22 cellular contexts compared by ENCODE assay signal in the genomic region with DNA sequence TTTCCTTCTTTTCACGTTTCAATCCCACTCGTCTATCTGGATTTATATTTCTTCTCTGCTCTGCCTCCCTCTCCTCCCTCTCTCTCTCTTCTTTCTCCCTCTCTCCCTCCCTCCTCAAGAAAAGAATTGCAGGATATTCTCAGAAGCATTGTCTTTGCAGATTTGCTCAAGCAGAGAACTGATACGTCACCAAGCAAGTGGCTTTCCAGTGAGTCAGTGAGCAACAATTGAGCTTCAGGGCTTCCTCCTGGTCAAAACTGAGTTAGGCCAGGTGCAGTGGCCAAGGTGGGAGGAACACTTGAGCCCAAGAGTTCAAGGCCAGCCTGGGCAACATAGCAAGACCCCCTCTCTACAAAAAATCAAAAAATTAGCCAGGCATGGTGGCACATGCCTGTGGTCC.
"Had no signal": no experiment of that assay in that cellular context is flagged by ENCODE, and none has a peak within 500 bp of the region (broad histone marks: within the 10 kb centered on the region; RNA-seq: fewer than 3 reads in every experiment).

No MANE protein-coding gene starts in this region.

- FAIRE-seq: keratinocyte had no signal

- H3K36me3 ChIP-seq: esophagus squamous epithelium, heart right ventricle, left lung, neural progenitor cell, sigmoid colon, vagina had no signal

- H3K27ac ChIP-seq: esophagus squamous epithelium, heart right ventricle, left lung, neural progenitor cell, sigmoid colon, vagina had no signal

- H3K27me3 ChIP-seq: left lung, neural progenitor cell, sigmoid colon, vagina had no signal

- H3K4me1 ChIP-seq: esophagus squamous epithelium, left lung, neural progenitor cell, sigmoid colon, vagina had no signal

- ATAC-seq: activated CD4-positive, alpha-beta T cell treated with anti-CD3 and anti-CD28 coated beads for 36 hours; activated T-cell treated with anti-CD3 and anti-CD28 coated beads, Interleukin-2, amount 50 U/mL, for 4 hours; heart right ventricle; left lung; naive thymus-derived CD8-positive, alpha-beta T cell; stimulated activated naive B cell treated with anti-CD40 and anti-IgM and Interleukin-4, amounts not matched to agents 10 μg/mL and 1 μg/mL and 100 μg/mL, for 72 hours had no signal

- H2AFZ ChIP-seq: neural progenitor cell had no signal

- H3K9ac ChIP-seq: neural progenitor cell had no signal

- H3K4me2 ChIP-seq: neural progenitor cell, smooth muscle cell had no signal

- DNase-seq: activated B cell treated with CpG ODN at 0.5 μM for 24 hours; activated CD4-positive, alpha-beta T cell treated with anti-CD3 and anti-CD28 coated beads for 36 hours; activated CD4-positive, alpha-beta T cell treated with anti-CD3 and anti-CD28 coated beads, Interleukin-2, amount 50 U/mL, for 48 hours; activated CD8-positive, alpha-beta memory T cell treated with anti-CD3 and anti-CD28 coated beads, Interleukin-2, amount 50 U/mL, for 48 hours; activated naive CD4-positive, alpha-beta T cell treated with anti-CD3 and anti-CD28 coated beads for 36 hours; activated T-cell treated with anti-CD3 and anti-CD28 coated beads, Interleukin-2, amount 50 U/mL, for 4 hours; amygdala; effector memory CD4-positive, alpha-beta T cell; esophagus squamous epithelium; heart right ventricle; left lung; naive thymus-derived CD8-positive, alpha-beta T cell; posterior cingulate gyrus; sigmoid colon; stimulated activated CD4-positive, alpha-beta T cell treated with anti-CD3 and anti-CD28 coated beads, Interleukin-15, amount 100 ng/mL, for 24 hours; stimulated activated naive B cell treated with anti-CD40 and anti-IgM and Interleukin-4, amounts not matched to agents 10 μg/mL and 1 μg/mL and 100 μg/mL, for 72 hours; T-helper 1 cell had no signal

- H3K4me3 ChIP-seq: esophagus squamous epithelium, heart right ventricle, left lung, lung, neural progenitor cell, sigmoid colon, smooth muscle cell, vagina had no signal
